In genomic region chr22:45863981-45864751, GRCh38 we compare ENCODE assay signal across 8 cellular contexts.
A peak's percentile ranks its signal among the peaks of the same experiment; 100 is the strongest.
DNase-seq lines count a peak whose midpoint lies in the region; ATAC-seq and TF ChIP-seq lines count a peak whose summit lies in the region.

No MANE protein-coding gene starts in this region.

- no peak overlapping the region for H3K27ac Mint-ChIP-seq in activated naive CD8-positive, alpha-beta T cell treated with anti-CD3 and anti-CD28 coated beads for 36 hours

- peak; percentile 53 for ATAC-seq in SK-N-SH treated with all-trans-retinoic acid at 6 μM for 48 hours
- ATAC-seq in left cardiac atrium = peak; percentile 63 to 71
- peak; percentile 58 for ATAC-seq in sciatic nerve
- ATAC-seq in GM21367 (IDR thresholded peaks at IDR 0.05; ENCODE audit: unreplicated experiment) = no peak
- no peak for ATAC-seq in HG02623 (IDR thresholded peaks at IDR 0.05; ENCODE audit: unreplicated experiment)

- no peak overlapping the region for H3K4me3 Mint-ChIP-seq in activated naive CD8-positive, alpha-beta T cell treated with anti-CD3 and anti-CD28 coated beads for 36 hours

- no peaks in the 10 kb centered on the region; the same call in 1 of the 2 replicates for H3K36me3 ChIP-seq in MG63

- intact Hi-C loops in left cardiac atrium (cut with DNase I) (loop anchor here (2.0 to 10.0 kb wide), 5 partner anchors 111 to 289 kb away; no protein-coding TSS in a partner anchor), sciatic nerve (cut with DNase I) (no loop called here)

- H3K27me3 Mint-ChIP-seq in activated naive CD8-positive, alpha-beta T cell treated with anti-CD3 and anti-CD28 coated beads for 36 hours = peaks cover 53% of the 10 kb centered on the region

- peak; percentile 52 for DNase-seq in DMS79 treated with DMSO at 0.1 percent for 48 hours (lab: John Stamatoyannopoulos, UW)
- peak; percentile 56 for DNase-seq in MG63
- peak; percentile 69 for DNase-seq in activated naive CD8-positive, alpha-beta T cell treated with anti-CD3 and anti-CD28 coated beads for 36 hours
- DNase-seq in left cardiac atrium = peak; percentile 75
- peak; percentile 82 for DNase-seq in sciatic nerve (ENCODE audit: low spot score)

- H3K36me3 Mint-ChIP-seq in activated naive CD8-positive, alpha-beta T cell treated with anti-CD3 and anti-CD28 coated beads for 36 hours = peaks cover 11% of the 10 kb centered on the region

- peaks cover 6% of the 10 kb centered on the region for H3K4me1 Mint-ChIP-seq in activated naive CD8-positive, alpha-beta T cell treated with anti-CD3 and anti-CD28 coated beads for 36 hours

- no peak overlapping the region for H3K4me3 ChIP-seq in MG63

- H3K9me3 ChIP-seq in MG63 = no peaks in the 10 kb centered on the region

- H3K9me3 Mint-ChIP-seq in activated naive CD8-positive, alpha-beta T cell treated with anti-CD3 and anti-CD28 coated beads for 36 hours = peaks cover 10% of the 10 kb centered on the region

- H3K27me3 ChIP-seq in MG63 = no peaks in the 10 kb centered on the region

TF ChIP-seq in SK-N-SH treated with all-trans-retinoic acid at 6 μM for 48 hours, 23 proteins besides CTCF, POLR2A, EP300 and RAD21:
- no peak for TF ChIP-seq ZC3H10 (CRISPR knock-in tag; IDR thresholded peaks at IDR 0.05)
TF ChIP-seq in SK-N-SH treated with all-trans-retinoic acid at 6 μM for 48 hours: peak in this region for 0.

Comparison
In these comparisons a context has a peak if more than half of its experiments do, and no peak if none do; other contexts are left out.
1. ATAC-seq: peak in SK-N-SH treated with all-trans-retinoic acid at 6 μM for 48 hours (single experiment), left cardiac atrium (2 of 2) and sciatic nerve (single experiment); none in GM21367 (single experiment) and HG02623 (single experiment).
2. Peak in every context shown above with its lines, with median percentiles within 50 percentile points of each other: DNase-seq.